Comparison of ENCODE assay signal across 9 cellular contexts in genomic region chr15:75335313-75335704, GRCh38. TPM values are rescaled to one million over a fixed set of nuclear protein-coding genes. Genes with fewer than 3 reads are reported as not detected.
DNase-seq lines count a peak whose midpoint lies in the region; ATAC-seq and TF ChIP-seq lines count a peak whose summit lies in the region.
"Had no signal": no experiment of that assay in that cellular context is flagged by ENCODE, and none has a peak within 500 bp of the region (broad histone marks: within the 10 kb centered on the region; RNA-seq: fewer than 3 reads in every experiment).

No MANE protein-coding gene starts in this region.

- H3K27ac ChIP-seq in ACC112 (ENCODE audit: low read depth, low read length) (peak overlapping the region; percentile 34; the same call in 1 of the 2 replicates), HL-60 (replicated peaks) (peak overlapping the region; percentile 75), mammary epithelial cell (ENCODE audit: insufficient read depth, low read depth, low read length) (peak overlapping the region; percentile 56), muscle layer of colon (ENCODE audit: low read depth, low read length) (peak overlapping the region; percentile 83)

- BruUV-seq in mammary epithelial cell (replicated peaks; lab: Mats Ljungman, UMichigan), result no TSS peak

- dilution Hi-C loops in mammary epithelial cell (cut with HindIII; ENCODE audit: low sequenced_read_pairs), result no loop called here

- no peak for DNase-seq in HL-60 (ENCODE audit: low read depth in 1 of 2, low spot score in 1 of 2)
- DNase-seq in mammary epithelial cell, result peak; percentile 35
- no peak for DNase-seq in SHP77 treated with DMSO at 0.1 percent for 48 hours (lab: John Stamatoyannopoulos, UW)
- DNase-seq in activated gamma-delta T cell (lab: John Stamatoyannopoulos, UW), result no peak
- no peak for DNase-seq in NCI-H2081 (lab: John Stamatoyannopoulos, UW)

- no peak for TF ChIP-seq CTCF in HL-60 (IDR thresholded peaks at IDR 0.05; ENCODE audit: insufficient read depth, low read length)
- no peak for TF ChIP-seq CTCF in mammary epithelial cell (conservative IDR thresholded peaks at IDR 0.05 in 1 of 2, IDR thresholded peaks at IDR 0.05 in 1 of 2; ENCODE audit: extremely low read depth in 1 of 2, insufficient read depth in 1 of 2, low read depth in 1 of 2, low read length in 2 of 2)

- H2AFZ ChIP-seq in ACC112 (ENCODE audit: low read length, unreplicated experiment), result peak overlapping the region; percentile 90
- H2AFZ ChIP-seq in mammary epithelial cell (ENCODE audit: low read depth, low read length), result peak overlapping the region; percentile 92

- H3K36me3 ChIP-seq in ACC112 (ENCODE audit: insufficient read depth, low read length) (no peaks in the 10 kb centered on the region), mammary epithelial cell (ENCODE audit: insufficient read depth, low read length) (no peaks in the 10 kb centered on the region), muscle layer of colon (ENCODE audit: insufficient read depth, low read length) (peaks cover 3% of the 10 kb centered on the region)

- H3K4me1 ChIP-seq in ACC112 (ENCODE audit: control insufficient read depth, insufficient read depth, low read length, unreplicated experiment) (peaks cover 9% of the 10 kb centered on the region), mammary epithelial cell (ENCODE audit: insufficient read depth, low read length) (peaks cover 14% of the 10 kb centered on the region), muscle layer of colon (ENCODE audit: insufficient read depth, low read length) (peaks cover 13% of the 10 kb centered on the region)

- CTCF ChIA-PET in mammary epithelial cell (lab: Charles Lee; ENCODE audit: low non-redundant PET), result no interaction called here

- H3K9me3 ChIP-seq in mammary epithelial cell (replicated peaks; ENCODE audit: insufficient read depth, low read length), result no peaks in the 10 kb centered on the region
- no peaks in the 10 kb centered on the region for H3K9me3 ChIP-seq in muscle layer of colon (ENCODE audit: low read length)

- H3K4me3 ChIP-seq in ACC112 (ENCODE audit: low read depth, low read length), result peak overlapping the region; percentile 89
- H3K4me3 ChIP-seq in HL-60 (replicated peaks; ENCODE audit: insufficient read depth, low read length), result peak overlapping the region; percentile 80
- peak overlapping the region; percentile 43 to 77 (median 69) for H3K4me3 ChIP-seq in mammary epithelial cell (replicated peaks in 1 of 3; ENCODE audit: insufficient read depth in 1 of 3, low read depth in 2 of 3, low read length in 3 of 3)
- H3K4me3 ChIP-seq in muscle layer of colon (ENCODE audit: low read depth in 1 of 2, low read length in 2 of 2), result peak overlapping the region; percentile 11 to 87

- H3K79me2 ChIP-seq in ACC112 (ENCODE audit: control insufficient read depth, insufficient read depth, low read length, unreplicated experiment), result peaks cover 12% of the 10 kb centered on the region
- peaks cover 9% of the 10 kb centered on the region for H3K79me2 ChIP-seq in mammary epithelial cell (ENCODE audit: insufficient read depth, low read length)

- no peaks in the 10 kb centered on the region for H3K27me3 ChIP-seq in ACC112 (ENCODE audit: insufficient read depth, low read length)
- H3K27me3 ChIP-seq in HL-60 (ENCODE audit: insufficient read depth, poor library complexity, severe bottlenecking), result no peaks in the 10 kb centered on the region
- H3K27me3 ChIP-seq in mammary epithelial cell (ENCODE audit: insufficient read depth, low read length), result no peaks in the 10 kb centered on the region
- no peaks in the 10 kb centered on the region for H3K27me3 ChIP-seq in muscle layer of colon (ENCODE audit: control insufficient read depth in 1 of 2, insufficient read depth in 2 of 2, low read length in 2 of 2)

- in situ Hi-C loops in mammary epithelial cell (cut with MboI; ENCODE audit: low sequenced_read_pairs in 2 of 2), result no loop called here

- intact Hi-C loops in mammary epithelial cell (cut with micrococcal nuclease), result no loop called here

- H3K9ac ChIP-seq in mammary epithelial cell (ENCODE audit: insufficient read depth, low read length) (peak overlapping the region; percentile 40), muscle layer of colon (ENCODE audit: low read length) (no peak overlapping the region)

- no peaks in the 10 kb centered on the region for H4K20me1 ChIP-seq in mammary epithelial cell (ENCODE audit: insufficient read depth, low read length)

- WGBS in mammary epithelial cell (ENCODE audit: low coverage, missing lambda C conversion rate), result 31% methylated on average over 3 of the region's 3 CpGs

- H3K4me2 ChIP-seq in mammary epithelial cell (ENCODE audit: insufficient read depth, low read depth, low read length), result peak overlapping the region; percentile 88

- ATAC-seq in HG02970 (IDR thresholded peaks at IDR 0.05; ENCODE audit: low FRiP score, unreplicated experiment), result no peak

RNA-seq across cellular contexts. Expression of gene COMMD4, which starts 0.6 kb away (rescaled TPM):
- total RNA-seq in mammary epithelial cell, result 10 to 100 TPM; 41.5 to 45.3 TPM
- 158 TPM for polyA plus RNA-seq in mammary epithelial cell
- polyA minus RNA-seq in mammary epithelial cell, result 29.1 TPM

RNA-seq across cellular contexts. Expression of gene NEIL1, which starts 11.5 kb away (rescaled TPM):
- 1 to 10 TPM; 7.4 to 7.7 TPM for total RNA-seq in mammary epithelial cell
- 2.3 TPM for polyA plus RNA-seq in mammary epithelial cell
- not detected for polyA minus RNA-seq in mammary epithelial cell

RNA-seq across cellular contexts. Expression of gene MAN2C1, which starts 33.1 kb away (rescaled TPM):
- total RNA-seq in mammary epithelial cell, result 100 to 1,000 TPM in 1 of 2 donors, 10 to 100 TPM in 1; 78.2 to 156 TPM
- polyA plus RNA-seq in mammary epithelial cell, result 35.5 TPM
- polyA minus RNA-seq in mammary epithelial cell, result 48.3 TPM

RNA-seq across cellular contexts. Expression of gene GOLGA6D, which starts 52.7 kb away (rescaled TPM):
- total RNA-seq in mammary epithelial cell, result not detected
- not detected for polyA plus RNA-seq in mammary epithelial cell
- not detected for polyA minus RNA-seq in mammary epithelial cell
- total RNA-seq: LHCN-M2 had no signal
